Comparison of ENCODE assay signal across 21 cellular contexts in genomic region chr5:175681045-175681974, GRCh38. TPM values are rescaled to one million over a fixed set of nuclear protein-coding genes. Genes with fewer than 3 reads are reported as not detected.
DNase-seq lines count a peak whose midpoint lies in the region; ATAC-seq and TF ChIP-seq lines count a peak whose summit lies in the region.
"Had no signal": no experiment of that assay in that cellular context is flagged by ENCODE, and none has a peak within 500 bp of the region (broad histone marks: within the 10 kb centered on the region; RNA-seq: fewer than 3 reads in every experiment).

No MANE protein-coding gene starts in this region.

- H3K36me3 Mint-ChIP-seq in activated CD8-positive, alpha-beta T cell treated with anti-CD3 and anti-CD28 coated beads for 36 hours (ENCODE audit: low read depth): peaks cover 31% of the 10 kb centered on the region
- H3K36me3 Mint-ChIP-seq: memory B cell had no signal

- CTCF ChIA-PET in activated CD8-positive, alpha-beta T cell treated with anti-CD3 and anti-CD28 coated beads for 36 hours (lab: Charles Lee): interaction anchor here (1.0 kb wide), 1 partner anchor 37 kb away, joined by 3 read pairs; no protein-coding TSS in a partner anchor

- H3K4me1 Mint-ChIP-seq in activated CD8-positive, alpha-beta T cell treated with anti-CD3 and anti-CD28 coated beads for 36 hours (ENCODE audit: low read depth): peaks cover 30% of the 10 kb centered on the region
- H3K4me1 Mint-ChIP-seq: endodermal cell, memory B cell had no signal

- H3K36me3 ChIP-seq in neutrophil (peaks cover 40% of the 10 kb centered on the region), breast epithelium (no peaks in the 10 kb centered on the region)
- H3K36me3 ChIP-seq: SJSA1 had no signal

- H3K9me3 ChIP-seq in neutrophil (no peaks in the 10 kb centered on the region), breast epithelium (no peaks in the 10 kb centered on the region)
- H3K9me3 ChIP-seq: SJSA1 had no signal

- H3K9me3 Mint-ChIP-seq in activated CD8-positive, alpha-beta T cell treated with anti-CD3 and anti-CD28 coated beads for 36 hours: no peaks in the 10 kb centered on the region
- H3K9me3 Mint-ChIP-seq: endodermal cell; H9; stimulated activated naive CD8-positive, alpha-beta T cell treated with anti-CD3 and anti-CD28 coated beads, Interleukin-15, amount 100 ng/mL, for 72 hours had no signal

- TF ChIP-seq CTCF in neutrophil (IDR thresholded peaks at IDR 0.05) (no peak), breast epithelium (IDR thresholded peaks at IDR 0.05) (no peak)
- TF ChIP-seq CTCF in activated CD8-positive, alpha-beta T cell treated with anti-CD3 and anti-CD28 coated beads for 36 hours (IDR thresholded peaks at IDR 0.05): no peak

- H3K4me3 Mint-ChIP-seq in activated CD8-positive, alpha-beta T cell treated with anti-CD3 and anti-CD28 coated beads for 36 hours: no peak overlapping the region
- H3K4me3 Mint-ChIP-seq: endodermal cell; H9; memory B cell; stimulated activated naive CD8-positive, alpha-beta T cell treated with anti-CD3 and anti-CD28 coated beads, Interleukin-15, amount 100 ng/mL, for 72 hours had no signal

- POLR2A ChIA-PET in activated CD8-positive, alpha-beta T cell treated with anti-CD3 and anti-CD28 coated beads for 36 hours (lab: Charles Lee): no interaction called here

- intact Hi-C loops in head of caudate nucleus (cut with DNase I): no loop called here
- intact Hi-C loops in activated CD8-positive, alpha-beta T cell treated with anti-CD3 and anti-CD28 coated beads for 36 hours (cut with micrococcal nuclease): no loop called here
- intact Hi-C loops in breast epithelium (cut with DNase I; ENCODE audit: low total_unique reads): no loop called here

- H3K27me3 ChIP-seq in neutrophil (no peaks in the 10 kb centered on the region), breast epithelium (peaks cover 0 to 25% of the 10 kb centered on the region in 2 donors)

- no peak for ATAC-seq in activated CD8-positive, alpha-beta T cell treated with anti-CD3 and anti-CD28 coated beads for 36 hours
- ATAC-seq in HG02678 (IDR thresholded peaks at IDR 0.05; ENCODE audit: unreplicated experiment): no peak
- ATAC-seq: stimulated activated naive CD8-positive, alpha-beta T cell treated with anti-CD3 and anti-CD28 coated beads, Interleukin-15, amount 100 ng/mL, for 72 hours had no signal

- no peak for TF ChIP-seq POLR2A in breast epithelium (IDR thresholded peaks at IDR 0.05)

- DNase-seq in DMS79 (lab: John Stamatoyannopoulos, UW) (peak; percentile 25), OCI-M1 (lab: John Stamatoyannopoulos, UW) (peak; percentile 8), head of caudate nucleus (peak in 34 of 42 donors; percentile 38 to 90 (median 62)), breast epithelium (ENCODE audit: low spot score in 2 of 2) (no peak)
- no peak for DNase-seq in activated CD8-positive, alpha-beta memory T cell treated with anti-CD3 and anti-CD28 coated beads for 24 hours
- no peak for DNase-seq in activated CD8-positive, alpha-beta T cell treated with anti-CD3 and anti-CD28 coated beads for 36 hours
- DNase-seq: activated CD4-positive, alpha-beta T cell treated with anti-CD3 and anti-CD28 coated beads for 48 hours; activated naive CD4-positive, alpha-beta T cell treated with anti-CD3 and anti-CD28 coated beads, Interleukin-2, amount 50 U/mL, for 16 hours; activated T-cell treated with anti-CD3 and anti-CD28 coated beads for 4 hours; Calu3; endodermal cell; GDM1; H9; NCI-H2171; stimulated activated naive CD8-positive, alpha-beta T cell treated with anti-CD3 and anti-CD28 coated beads, Interleukin-15, amount 100 ng/mL, for 72 hours; T-helper 9 cell had no signal

- H3K27ac ChIP-seq in neutrophil: peak overlapping the region; percentile 82
- no peak overlapping the region for H3K27ac ChIP-seq in breast epithelium
- H3K27ac ChIP-seq: SJSA1 had no signal

- H3K4me3 ChIP-seq in neutrophil (ENCODE audit: low read depth in 1 of 2, low read length in 1 of 2) (no peak overlapping the region), breast epithelium (no peak overlapping the region)
- H3K4me3 ChIP-seq: SJSA1 had no signal

- no peak overlapping the region for H3K27ac Mint-ChIP-seq in activated CD8-positive, alpha-beta T cell treated with anti-CD3 and anti-CD28 coated beads for 36 hours
- H3K27ac Mint-ChIP-seq: endodermal cell, H9, memory B cell had no signal

- H3K4me1 ChIP-seq in neutrophil (ENCODE audit: control insufficient read depth in 1 of 2, insufficient read depth in 1 of 2, low read depth in 1 of 2, low read length in 1 of 2) (peaks cover 70 to 77% of the 10 kb centered on the region in 2 experiments), breast epithelium (no peaks in the 10 kb centered on the region)
- H3K4me1 ChIP-seq: SJSA1 had no signal

- H3K27me3 Mint-ChIP-seq in activated CD8-positive, alpha-beta T cell treated with anti-CD3 and anti-CD28 coated beads for 36 hours: no peaks in the 10 kb centered on the region
- H3K27me3 Mint-ChIP-seq: stimulated activated naive CD8-positive, alpha-beta T cell treated with anti-CD3 and anti-CD28 coated beads, Interleukin-15, amount 100 ng/mL, for 72 hours had no signal

RNA-seq across cellular contexts. Expression of gene HRH2, which starts 23.4 kb away (rescaled TPM):
- total RNA-seq in activated CD8-positive, alpha-beta T cell treated with anti-CD3 and anti-CD28 coated beads for 36 hours: 10 to 100 TPM; 23.2 to 24.5 TPM
- total RNA-seq in breast epithelium: 1 to 10 TPM in 2 of 3 donors, under 1 TPM in 1; 0.73 to 5.0 (median 2.0) TPM
- total RNA-seq: Calu3, MCF 10A, SJSA1 had no signal

Comparison
In these comparisons a context has a peak if more than half of its experiments do, and no peak if none do; other contexts are left out.
1. DNase-seq: peak in DMS79 (single experiment), OCI-M1 (single experiment) and head of caudate nucleus (34 of 42); none in activated CD8-positive, alpha-beta memory T cell treated with anti-CD3 and anti-CD28 coated beads for 24 hours (single experiment), activated CD8-positive, alpha-beta T cell treated with anti-CD3 and anti-CD28 coated beads for 36 hours (single experiment) and breast epithelium (0 of 2).
2. RNA of gene HRH2, which starts 23.4 kb away (total RNA-seq): 23.2 to 24.5 TPM in activated CD8-positive, alpha-beta T cell treated with anti-CD3 and anti-CD28 coated beads for 36 hours; 0.73 to 5.0 TPM in breast epithelium; every median in the first group is over 4 times any median in the second.